21 cellular contexts compared by ENCODE assay signal in the genomic region with DNA sequence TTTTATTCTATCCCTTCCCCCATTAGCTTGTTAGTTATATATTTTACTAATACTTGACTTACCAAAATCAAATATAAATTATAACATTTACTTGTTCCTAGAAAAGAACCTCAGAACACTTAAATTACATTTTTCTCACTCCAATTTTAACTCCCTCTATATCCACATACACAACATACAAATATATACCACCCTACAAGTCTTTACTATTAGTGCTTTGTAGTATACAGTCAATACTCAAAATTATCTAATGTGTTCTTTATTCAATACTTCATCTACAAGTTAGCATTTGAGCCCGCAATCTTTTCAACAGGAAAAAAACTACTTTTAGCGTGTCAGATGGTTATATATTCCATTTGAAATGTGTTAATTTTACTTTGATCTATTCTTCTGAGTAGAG.
DNase-seq lines count a peak whose midpoint lies in the region; ATAC-seq and FAIRE-seq lines count a peak whose summit lies in the region.
"Had no signal": no experiment of that assay in that cellular context is flagged by ENCODE, and none has a peak within 500 bp of the region (broad histone marks: within the 10 kb centered on the region; RNA-seq: fewer than 3 reads in every experiment).

No MANE protein-coding gene starts in this region.

- ATAC-seq in T-cell (replicated peaks in 1 of 4) (no peak), HG03280 (IDR thresholded peaks at IDR 0.05; ENCODE audit: unreplicated experiment) (no peak)
- ATAC-seq: GM23338, HCT116 had no signal

- peak; percentile 38 for FAIRE-seq in islet of Langerhans (lab: Jason Lieb, UNC)
- FAIRE-seq: A204.1, GM12892, GM19239 had no signal

- H3K36me3 Mint-ChIP-seq in activated naive CD4-positive, alpha-beta T cell treated with anti-CD3 and anti-CD28 coated beads, Interleukin-2, amount 50 U/mL, for 24 hours = peaks cover 31% of the 10 kb centered on the region
- peaks cover 46% of the 10 kb centered on the region for H3K36me3 Mint-ChIP-seq in activated naive CD4-positive, alpha-beta T cell treated with anti-CD3 and anti-CD28 coated beads, Interleukin-2, amount 10 ng/mL, durations not matched to agents 7 days and 5 days
- H3K36me3 Mint-ChIP-seq in T-cell = peaks cover 47% of the 10 kb centered on the region

- H3K9me3 Mint-ChIP-seq in activated naive CD4-positive, alpha-beta T cell treated with anti-CD3 and anti-CD28 coated beads, Interleukin-2, amount 50 U/mL, for 24 hours = peaks cover 7% of the 10 kb centered on the region
- no peaks in the 10 kb centered on the region for H3K9me3 Mint-ChIP-seq in activated naive CD4-positive, alpha-beta T cell treated with anti-CD3 and anti-CD28 coated beads, Interleukin-2, amount 10 ng/mL, durations not matched to agents 7 days and 5 days
- H3K9me3 Mint-ChIP-seq in T-cell = no peaks in the 10 kb centered on the region
- H3K9me3 Mint-ChIP-seq: GM23338, H9, HFFc6 had no signal

- no peak for DNase-seq in activated naive CD4-positive, alpha-beta T cell treated with anti-CD3 and anti-CD28 coated beads, Interleukin-2, amount 10 ng/mL, durations not matched to agents 7 days and 5 days
- DNase-seq in T-cell (no peak), NCI-H1930 (lab: John Stamatoyannopoulos, UW) (no peak)
- DNase-seq: ACHN; AML-193; BE2C; CD4-positive, alpha-beta memory T cell; COR-L47; DMS153; DND-41; H9; HFFc6 had no signal

- no peaks in the 10 kb centered on the region for H3K27me3 Mint-ChIP-seq in activated naive CD4-positive, alpha-beta T cell treated with anti-CD3 and anti-CD28 coated beads, Interleukin-2, amount 50 U/mL, for 24 hours
- H3K27me3 Mint-ChIP-seq in activated naive CD4-positive, alpha-beta T cell treated with anti-CD3 and anti-CD28 coated beads, Interleukin-2, amount 10 ng/mL, durations not matched to agents 7 days and 5 days = no peaks in the 10 kb centered on the region
- no peaks in the 10 kb centered on the region for H3K27me3 Mint-ChIP-seq in T-cell
- H3K27me3 Mint-ChIP-seq: CD4-positive, alpha-beta memory T cell had no signal

- CTCF ChIA-PET in activated naive CD4-positive, alpha-beta T cell treated with anti-CD3 and anti-CD28 coated beads, Interleukin-2, amount 10 ng/mL, durations not matched to agents 7 days and 5 days (lab: Charles Lee) = no interaction called here
- CTCF ChIA-PET in T-cell (lab: Charles Lee) = interaction anchor here in 1 of 2 donors (0.6 kb wide), 1 partner anchor 118 kb away, joined by 5 read pairs; no protein-coding TSS in a partner anchor

- H3K27ac Mint-ChIP-seq in activated naive CD4-positive, alpha-beta T cell treated with anti-CD3 and anti-CD28 coated beads, Interleukin-2, amount 50 U/mL, for 24 hours = peak overlapping the region; percentile 68
- H3K27ac Mint-ChIP-seq in activated naive CD4-positive, alpha-beta T cell treated with anti-CD3 and anti-CD28 coated beads, Interleukin-2, amount 10 ng/mL, durations not matched to agents 7 days and 5 days = no peak overlapping the region
- peak overlapping the region; percentile 18 to 29 for H3K27ac Mint-ChIP-seq in T-cell
- H3K27ac Mint-ChIP-seq: GM23338, H9, HFFc6 had no signal

- H3K4me1 Mint-ChIP-seq in activated naive CD4-positive, alpha-beta T cell treated with anti-CD3 and anti-CD28 coated beads, Interleukin-2, amount 50 U/mL, for 24 hours = peaks cover 20% of the 10 kb centered on the region
- peaks cover 12% of the 10 kb centered on the region for H3K4me1 Mint-ChIP-seq in activated naive CD4-positive, alpha-beta T cell treated with anti-CD3 and anti-CD28 coated beads, Interleukin-2, amount 10 ng/mL, durations not matched to agents 7 days and 5 days
- peaks cover 6 to 18% (median 15%) of the 10 kb centered on the region in 3 donors for H3K4me1 Mint-ChIP-seq in T-cell
- H3K4me1 Mint-ChIP-seq: CD14-positive monocyte had no signal

- H3K4me3 Mint-ChIP-seq in activated naive CD4-positive, alpha-beta T cell treated with anti-CD3 and anti-CD28 coated beads, Interleukin-2, amount 50 U/mL, for 24 hours = no peak overlapping the region
- H3K4me3 Mint-ChIP-seq in activated naive CD4-positive, alpha-beta T cell treated with anti-CD3 and anti-CD28 coated beads, Interleukin-2, amount 10 ng/mL, durations not matched to agents 7 days and 5 days = no peak overlapping the region
- no peak overlapping the region for H3K4me3 Mint-ChIP-seq in T-cell
- H3K4me3 Mint-ChIP-seq: CD14-positive monocyte; CD4-positive, alpha-beta memory T cell; GM23338; H9; HFFc6 had no signal

- POLR2A ChIA-PET in T-cell (lab: Charles Lee) = interaction anchor here in 1 of 2 donors (0.6 kb wide), 1 partner anchor 244 kb away, joined by 3 read pairs; no protein-coding TSS in a partner anchor
